ENCODE assay signal across 8 cellular contexts in the genomic region with DNA sequence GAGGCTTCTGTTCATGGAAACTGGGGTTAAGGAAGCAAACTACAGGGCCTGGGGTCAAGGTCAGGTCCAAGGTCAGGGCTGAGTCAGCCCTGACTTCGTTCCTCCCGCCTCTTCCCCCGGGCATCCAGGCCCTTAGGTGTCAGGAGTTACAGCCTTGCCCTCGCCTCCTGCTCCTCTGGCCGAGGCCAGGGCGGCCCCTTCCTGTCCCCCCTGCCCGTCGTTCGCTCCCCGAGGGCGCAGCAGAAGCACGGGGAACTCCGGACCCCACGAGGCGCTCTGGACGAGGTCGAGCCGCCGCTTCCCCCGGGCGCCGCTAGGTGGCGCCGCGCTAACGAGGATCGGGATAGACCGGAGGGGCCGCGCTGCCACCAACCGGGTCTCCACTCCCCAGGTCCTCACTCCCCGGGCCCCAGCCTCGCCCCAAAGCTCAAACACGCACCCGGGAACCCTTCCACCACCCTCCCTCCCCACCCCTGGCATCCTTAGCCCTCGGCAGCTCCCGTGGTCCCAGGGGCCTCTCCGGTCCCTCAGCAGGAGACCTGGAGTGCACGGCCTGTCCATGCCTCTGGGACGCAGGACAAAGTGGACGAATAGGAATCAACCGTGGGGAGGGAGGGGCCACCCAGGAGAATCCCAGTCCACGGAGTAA. TPM values are rescaled to one million over a fixed set of nuclear protein-coding genes. Genes with fewer than 3 reads are reported as not detected.
DNase-seq lines count a peak whose midpoint lies in the region; ATAC-seq, FAIRE-seq and TF ChIP-seq lines count a peak whose summit lies in the region.

No MANE protein-coding gene starts in this region.

- H3K27ac Mint-ChIP-seq in Calu3 (ENCODE audit: unreplicated experiment): no peak overlapping the region

- ATAC-seq in HG02840 (IDR thresholded peaks at IDR 0.05; ENCODE audit: low FRiP score, unreplicated experiment): no peak

- H3K4me3 Mint-ChIP-seq in Calu3 (ENCODE audit: low read depth, unreplicated experiment): no peak overlapping the region

- DNase-seq in Calu3 (peak; percentile 79), H54 (ENCODE audit: insufficient read length, low spot score) (peak; percentile 76), NCI-H1930 (lab: John Stamatoyannopoulos, UW) (peak; percentile 38 to 65), cerebellar cortex (ENCODE audit: low spot score) (peak; percentile 67), left kidney (ENCODE audit: low read depth, low spot score) (peak; percentile 87)
- DNase-seq in activated CD4-positive, alpha-beta T cell treated with anti-CD3 and anti-CD28 coated beads for 1 hour: peak; percentile 68
- DNase-seq in stimulated activated CD4-positive, alpha-beta T cell treated with anti-CD3 and anti-CD28 coated beads, Interleukin-4, amount 100 ng/mL, for 1 hour: peak; percentile 85

- BruUV-seq in Calu3 (replicated peaks; lab: Mats Ljungman, UMichigan): no TSS peak

- peak; percentile 74 for TF ChIP-seq CTCF in Calu3 (IDR thresholded peaks at IDR 0.05; ENCODE audit: unreplicated experiment)

- intact Hi-C loops in Calu3 (cut with micrococcal nuclease; ENCODE audit: unreplicated experiment): loop anchor here (5.0 to 10.0 kb wide), 3 partner anchors 84 to 144 kb away; no protein-coding TSS in a partner anchor

- H3K9me3 Mint-ChIP-seq in Calu3 (ENCODE audit: low read depth, unreplicated experiment): no peaks in the 10 kb centered on the region

- TF ChIP-seq POLR2A in H54 (IDR thresholded peaks at IDR 0.05; ENCODE audit: low read depth, low read length): peak; percentile 26; the same call in 1 of the 2 replicates

- CTCF ChIA-PET in Calu3 (lab: Charles Lee): interaction anchor here (0.9 kb wide), 1 partner anchor 126 kb away, joined by 3 read pairs; no protein-coding TSS in a partner anchor

- no peaks in the 10 kb centered on the region for H3K27me3 Mint-ChIP-seq in Calu3 (ENCODE audit: unreplicated experiment)

- peaks cover 10% of the 10 kb centered on the region for H3K4me1 Mint-ChIP-seq in Calu3 (ENCODE audit: low read depth, unreplicated experiment)

- FAIRE-seq in H54 (lab: Jason Lieb, UNC): no peak

- no peaks in the 10 kb centered on the region for H3K36me3 Mint-ChIP-seq in Calu3 (ENCODE audit: insufficient read depth, unreplicated experiment)

RNA-seq across cellular contexts. Expression of gene MYL10, which starts 59.2 kb away (rescaled TPM):
- not detected in 2 replicates for total RNA-seq in Calu3 (2022)
